ENCODE assay signal across 24 cellular contexts in genomic region chr11:61124574-61125309, GRCh38. TPM values are rescaled to one million over a fixed set of nuclear protein-coding genes. Genes with fewer than 3 reads are reported as not detected.
A peak's percentile ranks its signal among the peaks of the same experiment; 100 is the strongest.
DNase-seq lines count a peak whose midpoint lies in the region; ATAC-seq and TF ChIP-seq lines count a peak whose summit lies in the region.
"Had no signal": no experiment of that assay in that cellular context is flagged by ENCODE, and none has a peak within 500 bp of the region (broad histone marks: within the 10 kb centered on the region; RNA-seq: fewer than 3 reads in every experiment).

No MANE protein-coding gene starts in this region.

- CTCF ChIA-PET in WTC11 (lab: Charles Lee): interaction anchor here (0.9 to 2.5 kb wide), 2 partner anchors 83 to 154 kb away, joined by 3 to 10 read pairs; no protein-coding TSS in a partner anchor
- CTCF ChIA-PET in A673 (lab: Charles Lee): no interaction called here

- no peaks in the 10 kb centered on the region for H3K9me3 Mint-ChIP-seq in T-helper 2 cell treated with Interferon-gamma antibody and Interleukin-4, amounts not matched to agents 5 μg/mL and 100 μg/mL, for 36 hours
- H3K9me3 Mint-ChIP-seq in CD4-positive, CD25-positive, alpha-beta regulatory T cell: peaks cover 0 to 1% (median 0%) of the 10 kb centered on the region in 7 donors
- no peaks in the 10 kb centered on the region for H3K9me3 Mint-ChIP-seq in WTC11

- H3K27me3 ChIP-seq in CD4-positive, CD25-positive, alpha-beta regulatory T cell (ENCODE audit: control insufficient read depth, insufficient read depth, low read length): no peaks in the 10 kb centered on the region
- H3K27me3 ChIP-seq in A673 (replicated peaks; ENCODE audit: insufficient read depth, low read depth, low read length, poor library complexity): no peaks in the 10 kb centered on the region

- BruUV-seq in A673 (replicated peaks; lab: Mats Ljungman, UMichigan): no TSS peak

- POLR2A ChIA-PET in WTC11 (lab: Charles Lee) (no interaction called here), A673 (lab: Charles Lee; ENCODE audit: low non-redundant PET) (no interaction called here)

- DNase-seq in T-helper 2 cell treated with Interferon-gamma antibody and Interleukin-4, amounts not matched to agents 5 μg/mL and 100 μg/mL, for 36 hours (ENCODE audit: low spot score): no peak
- DNase-seq in T-helper 2 cell: no peak
- DNase-seq in CD4-positive, CD25-positive, alpha-beta regulatory T cell: no peak
- no peak for DNase-seq in WTC11 (ENCODE audit: low spot score)
- peak; percentile 42 for DNase-seq in epithelial cell of esophagus (ENCODE audit: low read depth)
- DNase-seq in A673 (ENCODE audit: low spot score): no peak
- DNase-seq in Right ventricle myocardium inferior (ENCODE audit: missing footprints): no peak
- DNase-seq in HuH-7 (ENCODE audit: low spot score): no peak
- DNase-seq: activated CD4-positive, alpha-beta T cell treated with anti-CD3 and anti-CD28 coated beads for 48 hours; activated T-cell treated with anti-CD3 and anti-CD28 coated beads, Interleukin-2, amount 50 U/mL, for 48 hours; amniotic stem cell; EL; hippocampal formation; NCI-H146; NCI-H2171 treated with DMSO at 0.1 percent for 48 hours; NCI-H526; stimulated activated CD4-positive, alpha-beta T cell treated with anti-CD3 and anti-CD28 coated beads, Interleukin-12 subunit alpha, Interleukin-12 subunit beta, amount 100 ng/mL, for 4 hours had no signal

- no peaks in the 10 kb centered on the region for H3K27me3 Mint-ChIP-seq in T-helper 2 cell treated with Interferon-gamma antibody and Interleukin-4, amounts not matched to agents 5 μg/mL and 100 μg/mL, for 36 hours (ENCODE audit: low read depth)
- peaks cover 5% of the 10 kb centered on the region for H3K27me3 Mint-ChIP-seq in CD4-positive, CD25-positive, alpha-beta regulatory T cell
- H3K27me3 Mint-ChIP-seq in WTC11 (ENCODE audit: low read depth): no peaks in the 10 kb centered on the region; the same call in 1 of the 2 replicates

- peaks cover 75% of the 10 kb centered on the region for H3K36me3 ChIP-seq in CD4-positive, CD25-positive, alpha-beta regulatory T cell (ENCODE audit: control insufficient read depth, insufficient read depth, low read length)
- H3K36me3 ChIP-seq in A673 (ENCODE audit: insufficient read depth, low read length, poor library complexity, severe bottlenecking): no peaks in the 10 kb centered on the region

- H3K4me3 ChIP-seq in CD4-positive, CD25-positive, alpha-beta regulatory T cell (ENCODE audit: low read depth, low read length): no peak overlapping the region
- no peak overlapping the region for H3K4me3 ChIP-seq in epithelial cell of esophagus (ENCODE audit: low read length)
- no peak overlapping the region for H3K4me3 ChIP-seq in A673 (ENCODE audit: low read depth, low read length, poor library complexity, severe bottlenecking)
- H3K4me3 ChIP-seq: lung had no signal

- no peak overlapping the region for H3K4me3 Mint-ChIP-seq in T-helper 2 cell treated with Interferon-gamma antibody and Interleukin-4, amounts not matched to agents 5 μg/mL and 100 μg/mL, for 36 hours
- H3K4me3 Mint-ChIP-seq in CD4-positive, CD25-positive, alpha-beta regulatory T cell: peak overlapping the region in 2 of 4 donors; percentile 11 to 40
- H3K4me3 Mint-ChIP-seq in WTC11: no peak overlapping the region

- no peak overlapping the region for H3K27ac ChIP-seq in CD4-positive, CD25-positive, alpha-beta regulatory T cell (ENCODE audit: insufficient read depth, low read length, poor library complexity, severe bottlenecking)
- no peak overlapping the region for H3K27ac ChIP-seq in A673 (ENCODE audit: low read depth, low read length, poor library complexity, severe bottlenecking)
- H3K27ac ChIP-seq: 22Rv1, epithelial cell of prostate had no signal

- ATAC-seq in CD4-positive, CD25-positive, alpha-beta regulatory T cell (ENCODE audit: low read depth in 2 of 2): no peak
- ATAC-seq in WTC11: no peak
- no peak for ATAC-seq in Right ventricle myocardium inferior

- peak overlapping the region; percentile 11 for H3K27ac Mint-ChIP-seq in T-helper 2 cell treated with Interferon-gamma antibody and Interleukin-4, amounts not matched to agents 5 μg/mL and 100 μg/mL, for 36 hours
- H3K27ac Mint-ChIP-seq in CD4-positive, CD25-positive, alpha-beta regulatory T cell: peak overlapping the region; percentile 52 to 93 (median 87)
- H3K27ac Mint-ChIP-seq in WTC11: no peak overlapping the region

- no peak for TF ChIP-seq CTCF in WTC11 (IDR thresholded peaks at IDR 0.05)
- no peak for TF ChIP-seq CTCF in epithelial cell of esophagus (IDR thresholded peaks at IDR 0.05; ENCODE audit: insufficient read depth, low read depth, low read length, missing control alignments)
- TF ChIP-seq CTCF in A673 (conservative IDR thresholded peaks at IDR 0.05; ENCODE audit: low read depth, low read length): no peak

- peaks cover 75% of the 10 kb centered on the region for H3K36me3 Mint-ChIP-seq in T-helper 2 cell treated with Interferon-gamma antibody and Interleukin-4, amounts not matched to agents 5 μg/mL and 100 μg/mL, for 36 hours (ENCODE audit: low read depth)
- H3K36me3 Mint-ChIP-seq in CD4-positive, CD25-positive, alpha-beta regulatory T cell: peaks cover 45% of the 10 kb centered on the region
- no peaks in the 10 kb centered on the region for H3K36me3 Mint-ChIP-seq in WTC11

- H3K4me1 Mint-ChIP-seq in T-helper 2 cell treated with Interferon-gamma antibody and Interleukin-4, amounts not matched to agents 5 μg/mL and 100 μg/mL, for 36 hours (ENCODE audit: low read depth): peaks cover 24% of the 10 kb centered on the region
- peaks cover 6 to 62% (median 27%) of the 10 kb centered on the region in 4 donors for H3K4me1 Mint-ChIP-seq in CD4-positive, CD25-positive, alpha-beta regulatory T cell
- peaks cover under 1% of the 10 kb centered on the region for H3K4me1 Mint-ChIP-seq in WTC11

- no peaks in the 10 kb centered on the region for H3K9me3 ChIP-seq in CD4-positive, CD25-positive, alpha-beta regulatory T cell (ENCODE audit: control insufficient read depth in 2 of 2, low read length in 2 of 2)
- H3K9me3 ChIP-seq in A673 (ENCODE audit: low read depth, low read length, poor library complexity, severe bottlenecking): no peaks in the 10 kb centered on the region

- intact Hi-C loops in A673 (cut with micrococcal nuclease; ENCODE audit: unreplicated experiment) (no loop called here), Right ventricle myocardium inferior (cut with DNase I) (loop anchor here (5.0 kb wide), 2 partner anchors 202 to 292 kb away; partner anchors contain the start of gene TMEM132A)

- peaks cover 25% of the 10 kb centered on the region for H3K4me1 ChIP-seq in CD4-positive, CD25-positive, alpha-beta regulatory T cell (ENCODE audit: control insufficient read depth, insufficient read depth, low read length, poor library complexity, severe bottlenecking)
- peaks cover 14% of the 10 kb centered on the region for H3K4me1 ChIP-seq in A673 (ENCODE audit: insufficient read depth, low read length, poor library complexity, severe bottlenecking)

TF ChIP-seq in WTC11, 78 proteins besides CTCF, POLR2A, EP300 and RAD21:
- TF ChIP-seq USF2 (CRISPR knock-in tag; IDR thresholded peaks at IDR 0.05) (peak; percentile 61), ZNF396 (CRISPR knock-in tag; IDR thresholded peaks at IDR 0.05; ENCODE audit: borderline replicate concordance) (no peak)

RNA-seq across cellular contexts. Expression of gene CD5, which starts 22.5 kb away (rescaled TPM):
- 390 TPM for total RNA-seq in CD4-positive, CD25-positive, alpha-beta regulatory T cell
- polyA plus RNA-seq in CD4-positive, CD25-positive, alpha-beta regulatory T cell: 100 to 1,000 TPM; 150 to 253 (median 213) TPM
- total RNA-seq in WTC11 (2021): 0.30 to 0.37 TPM (median 0.32 TPM) in 3 replicates
- total RNA-seq in A673 (2021): not detected in 2 replicates
- not detected for total RNA-seq in Right ventricle myocardium inferior
- total RNA-seq: dermis microvascular lymphatic vessel endothelial cell, fibroblast of villous mesenchyme, osteocyte, urinary bladder had no signal

RNA-seq across cellular contexts. Expression of gene VPS37C, which starts 36.5 kb away (rescaled TPM):
- total RNA-seq in CD4-positive, CD25-positive, alpha-beta regulatory T cell: 2.8 TPM
- under 1 TPM; 0.30 to 0.68 (median 0.60) TPM for polyA plus RNA-seq in CD4-positive, CD25-positive, alpha-beta regulatory T cell
- total RNA-seq in WTC11 (2021) (22.2 to 23.9 TPM (median 23.4 TPM) in 3 replicates), A673 (2021) (29.7 and 32.7 TPM in 2 replicates), Right ventricle myocardium inferior (16.5 TPM)

Comparison
In these comparisons a context has a peak if more than half of its experiments do, and no peak if none do; other contexts are left out.
1. RNA of gene CD5, which starts 22.5 kb away (total RNA-seq): 390 TPM in CD4-positive, CD25-positive, alpha-beta regulatory T cell (single experiment); 0.30 to 0.37 TPM in WTC11, not detected in Right ventricle myocardium inferior (single experiment) and not detected in A673; every median in the first group is over 100 times any median in the second.